ENCODE assay signal across 1 cellular context in genomic region chr5:29085142-29085541, GRCh38.
TF ChIP-seq lines count a peak whose summit lies in the region.

No MANE protein-coding gene starts in this region.

TF ChIP-seq in GM23338, 12 proteins besides CTCF, POLR2A, EP300 and RAD21 (continued from another document):
- TF ChIP-seq ZNF462 (CRISPR knock-in tag; IDR thresholded peaks at IDR 0.05) (no peak), ZNF331 (CRISPR knock-in tag; IDR thresholded peaks at IDR 0.05; ENCODE audit: low read depth) (no peak), NANOG (IDR thresholded peaks at IDR 0.05; ENCODE audit: borderline replicate concordance) (no peak), CREB1 (CRISPR knock-in tag; IDR thresholded peaks at IDR 0.05; ENCODE audit: low read depth) (no peak), STAT1 (IDR thresholded peaks at IDR 0.05; ENCODE audit: unreplicated experiment) (no peak), POLR2AphosphoS5 (IDR thresholded peaks at IDR 0.05; ENCODE audit: low read depth) (no peak), REST (IDR thresholded peaks at IDR 0.05; ENCODE audit: unreplicated experiment) (no peak), EZH2 (IDR thresholded peaks at IDR 0.05; ENCODE audit: low read depth, unreplicated experiment) (no peak)
